Comparison of ENCODE assay signal across 20 cellular contexts in the genomic region with DNA sequence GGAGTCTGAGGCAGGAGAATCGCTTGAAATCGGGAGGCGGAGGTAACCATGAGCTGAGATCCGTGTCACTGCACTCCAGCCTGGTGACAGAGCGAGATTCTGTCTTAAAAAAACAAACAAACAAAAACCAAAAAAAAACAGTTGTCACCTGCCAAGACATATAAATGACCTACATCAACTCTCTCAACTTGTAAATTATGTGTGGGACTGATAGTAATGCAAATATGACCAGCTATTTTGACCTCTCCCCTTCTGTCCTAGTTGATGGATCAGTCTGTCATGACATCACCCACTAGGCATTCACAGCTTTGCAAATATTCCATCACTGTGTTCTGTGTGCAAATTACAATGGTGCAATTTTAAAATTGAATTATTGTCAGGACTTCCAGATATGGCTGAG.
DNase-seq lines count a peak whose midpoint lies in the region; ATAC-seq and TF ChIP-seq lines count a peak whose summit lies in the region.
"Had no signal": no experiment of that assay in that cellular context is flagged by ENCODE, and none has a peak within 500 bp of the region (broad histone marks: within the 10 kb centered on the region; RNA-seq: fewer than 3 reads in every experiment).

No MANE protein-coding gene starts in this region.

- no peaks in the 10 kb centered on the region for H3K9me3 Mint-ChIP-seq in HFFc6
- H3K9me3 Mint-ChIP-seq: CD4-positive, alpha-beta T cell had no signal

- no peak overlapping the region for H3K27ac ChIP-seq in SK-N-SH (ENCODE audit: low read depth in 2 of 2, low read length in 1 of 2)
- H3K27ac ChIP-seq: 22Rv1, A549, C4-2B had no signal

- TF ChIP-seq EP300 in SK-N-SH (IDR thresholded peaks at IDR 0.05; ENCODE audit: borderline replicate concordance in 1 of 2, low read depth in 1 of 2, low read length in 1 of 2), result no peak

- TF ChIP-seq RAD21 in SK-N-SH (IDR thresholded peaks at IDR 0.05; ENCODE audit: low read length), result no peak

- no peak overlapping the region for H3K27ac Mint-ChIP-seq in HFFc6
- H3K27ac Mint-ChIP-seq: CD4-positive, alpha-beta T cell had no signal

- no peaks in the 10 kb centered on the region for H3K4me1 ChIP-seq in SK-N-SH (ENCODE audit: control insufficient read depth in 1 of 2, insufficient read depth in 2 of 2, low read depth in 1 of 2, low read length in 1 of 2)
- H3K4me1 ChIP-seq: A549, Caco-2 had no signal

- H3K9me3 ChIP-seq in SK-N-SH, result no peaks in the 10 kb centered on the region
- H3K9me3 ChIP-seq: A549, Caco-2 had no signal

- TF ChIP-seq CTCF in SK-N-SH (IDR thresholded peaks at IDR 0.05) (no peak), fibroblast of mammary gland (conservative IDR thresholded peaks at IDR 0.05; ENCODE audit: control insufficient read depth, insufficient read depth, low read depth, low read length) (no peak), HFFc6 (IDR thresholded peaks at IDR 0.05) (no peak)

- H3K36me3 Mint-ChIP-seq in HFFc6 (ENCODE audit: low read depth), result no peaks in the 10 kb centered on the region

- H3K27me3 ChIP-seq in SK-N-SH (ENCODE audit: insufficient read depth), result no peaks in the 10 kb centered on the region

- no peak overlapping the region for H2AFZ ChIP-seq in SK-N-SH (ENCODE audit: low read depth)

- no peaks in the 10 kb centered on the region for H4K20me1 ChIP-seq in SK-N-SH (ENCODE audit: insufficient read depth)

- no peaks in the 10 kb centered on the region for H3F3A ChIP-seq in SK-N-SH (replicated peaks; ENCODE audit: insufficient read depth)

- CTCF ChIA-PET in SK-N-SH (lab: Yijun Ruan, JAX), result interaction anchor here (1.5 kb wide), 1 partner anchor 15 kb away, joined by 4 read pairs; no protein-coding TSS in a partner anchor

- H3K9ac ChIP-seq in SK-N-SH, result no peak overlapping the region

- H3K36me3 ChIP-seq in SK-N-SH (replicated peaks in 1 of 2; ENCODE audit: control insufficient read depth in 1 of 2, insufficient read depth in 2 of 2, low read length in 1 of 2), result no peaks in the 10 kb centered on the region

- H3K27me3 Mint-ChIP-seq in HFFc6 (ENCODE audit: insufficient read depth), result peaks cover 2% of the 10 kb centered on the region; the same call in 1 of the 2 replicates

- 64% methylated on average over 5 of the region's 5 CpGs for WGBS in SK-N-SH (ENCODE audit: low lambda C conversion rate)

- H3K4me3 ChIP-seq in SK-N-SH (ENCODE audit: low read depth in 2 of 2, low read length in 1 of 2), result no peak overlapping the region
- no peak overlapping the region for H3K4me3 ChIP-seq in fibroblast of mammary gland (ENCODE audit: control insufficient read depth, low read depth, low read length)
- H3K4me3 ChIP-seq: A549 had no signal

- ATAC-seq in SK-N-SH treated with all-trans-retinoic acid at 6 μM for 48 hours (no peak), GM21423 (IDR thresholded peaks at IDR 0.05; ENCODE audit: unreplicated experiment) (no peak), GM18868 (IDR thresholded peaks at IDR 0.05; ENCODE audit: unreplicated experiment) (no peak)
- ATAC-seq: A549 had no signal

- H3K4me2 ChIP-seq in SK-N-SH, result no peak overlapping the region
- H3K4me2 ChIP-seq: A549 had no signal

- H3K4me3 Mint-ChIP-seq in HFFc6, result no peak overlapping the region
- H3K4me3 Mint-ChIP-seq: CD4-positive, alpha-beta T cell had no signal

- H3K79me2 ChIP-seq in SK-N-SH (ENCODE audit: insufficient read depth), result no peaks in the 10 kb centered on the region

- POLR2A ChIA-PET in SK-N-SH (lab: Yijun Ruan, JAX), result no interaction called here

- no peaks in the 10 kb centered on the region for H3K4me1 Mint-ChIP-seq in HFFc6 (ENCODE audit: low read depth)

- DNase-seq in SK-N-SH, result no peak
- peak; percentile 15 for DNase-seq in amniotic epithelial cell (ENCODE audit: low read depth)
- peak; percentile 10 for DNase-seq in fibroblast of mammary gland (ENCODE audit: low read depth)
- no peak for DNase-seq in NCI-H2107 (lab: John Stamatoyannopoulos, UW)
- no peak for DNase-seq in HFFc6
- DNase-seq: AML-193; Caco-2; CD4-positive, alpha-beta T cell; DMS153; DMS79; GDM1; GOT3; H7; IMR-90 had no signal

- H3K9me2 ChIP-seq in SK-N-SH, result no peaks in the 10 kb centered on the region

TF ChIP-seq in SK-N-SH treated with all-trans-retinoic acid at 6 μM for 48 hours, 23 proteins besides CTCF, POLR2A, EP300 and RAD21 (continues in another document):
- TF ChIP-seq RARB (CRISPR knock-in tag; IDR thresholded peaks at IDR 0.05) (no peak), SNAI2 (CRISPR knock-in tag; IDR thresholded peaks at IDR 0.05) (no peak), ZNF565 (CRISPR knock-in tag; conservative IDR thresholded peaks at IDR 0.05; ENCODE audit: low read depth) (no peak), BACH2 (CRISPR knock-in tag; IDR thresholded peaks at IDR 0.05; ENCODE audit: borderline replicate concordance) (no peak), PPARA (CRISPR knock-in tag; IDR thresholded peaks at IDR 0.05; ENCODE audit: borderline replicate concordance) (no peak), OSR1 (CRISPR knock-in tag; IDR thresholded peaks at IDR 0.05) (no peak), ZFP3 (CRISPR knock-in tag; IDR thresholded peaks at IDR 0.05) (no peak), ARNTL (CRISPR knock-in tag; IDR thresholded peaks at IDR 0.05; ENCODE audit: borderline replicate concordance, low read depth) (no peak)
- TF ChIP-seq, protein P1, sequence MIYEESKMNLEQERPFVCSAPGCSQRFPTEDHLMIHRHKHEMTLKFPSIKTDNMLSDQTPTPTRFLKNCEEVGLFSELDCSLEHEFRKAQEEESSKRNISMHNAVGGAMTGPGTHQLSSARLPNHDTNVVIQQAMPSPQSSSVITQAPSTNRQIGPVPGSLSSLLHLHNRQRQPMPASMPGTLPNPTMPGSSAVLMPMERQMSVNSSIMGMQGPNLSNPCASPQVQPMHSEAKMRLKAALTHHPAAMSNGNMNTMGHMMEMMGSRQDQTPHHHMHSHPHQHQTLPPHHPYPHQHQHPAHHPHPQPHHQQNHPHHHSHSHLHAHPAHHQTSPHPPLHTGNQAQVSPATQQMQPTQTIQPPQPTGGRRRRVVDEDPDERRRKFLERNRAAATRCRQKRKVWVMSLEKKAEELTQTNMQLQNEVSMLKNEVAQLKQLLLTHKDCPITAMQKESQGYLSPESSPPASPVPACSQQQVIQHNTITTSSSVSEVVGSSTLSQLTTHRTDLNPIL (CRISPR knock-in tag; IDR thresholded peaks at IDR 0.05; ENCODE audit: low read depth), result 0 out of 2 replicates have a peak, but pooled peaks have one; percentile 57

TF ChIP-seq in SK-N-SH, 30 proteins besides CTCF, POLR2A, EP300 and RAD21:
- TF ChIP-seq NFIC (IDR thresholded peaks at IDR 0.05; ENCODE audit: borderline replicate concordance), result no peak
- no peak for TF ChIP-seq GABPA (IDR thresholded peaks at IDR 0.05; ENCODE audit: low read depth)
- no peak for TF ChIP-seq GATA2 (CRISPR knock-in tag; IDR thresholded peaks at IDR 0.05)
- TF ChIP-seq RCOR1 (IDR thresholded peaks at IDR 0.05; ENCODE audit: low read length), result no peak
- TF ChIP-seq, protein P2, sequence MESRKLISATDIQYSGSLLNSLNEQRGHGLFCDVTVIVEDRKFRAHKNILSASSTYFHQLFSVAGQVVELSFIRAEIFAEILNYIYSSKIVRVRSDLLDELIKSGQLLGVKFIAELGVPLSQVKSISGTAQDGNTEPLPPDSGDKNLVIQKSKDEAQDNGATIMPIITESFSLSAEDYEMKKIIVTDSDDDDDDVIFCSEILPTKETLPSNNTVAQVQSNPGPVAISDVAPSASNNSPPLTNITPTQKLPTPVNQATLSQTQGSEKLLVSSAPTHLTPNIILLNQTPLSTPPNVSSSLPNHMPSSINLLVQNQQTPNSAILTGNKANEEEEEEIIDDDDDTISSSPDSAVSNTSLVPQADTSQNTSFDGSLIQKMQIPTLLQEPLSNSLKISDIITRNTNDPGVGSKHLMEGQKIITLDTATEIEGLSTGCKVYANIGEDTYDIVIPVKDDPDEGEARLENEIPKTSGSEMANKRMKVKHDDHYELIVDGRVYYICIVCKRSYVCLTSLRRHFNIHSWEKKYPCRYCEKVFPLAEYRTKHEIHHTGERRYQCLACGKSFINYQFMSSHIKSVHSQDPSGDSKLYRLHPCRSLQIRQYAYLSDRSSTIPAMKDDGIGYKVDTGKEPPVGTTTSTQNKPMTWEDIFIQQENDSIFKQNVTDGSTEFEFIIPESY (IDR thresholded peaks at IDR 0.05; ENCODE audit: borderline replicate concordance, low read depth), result no peak
- no peak for TF ChIP-seq RFX5 (IDR thresholded peaks at IDR 0.05; ENCODE audit: low read length)
- no peak for TF ChIP-seq POLR2AphosphoS5 (IDR thresholded peaks at IDR 0.05; ENCODE audit: low read depth, low read length)
- TF ChIP-seq FOXM1 (IDR thresholded peaks at IDR 0.05; ENCODE audit: low read depth), result no peak
- no peak for TF ChIP-seq YY1 (IDR thresholded peaks at IDR 0.05; ENCODE audit: low read depth)
TF ChIP-seq in SK-N-SH: peak in this region for 0.

Comparison
In these comparisons a context has a peak if more than half of its experiments do, and no peak if none do; other contexts are left out.
1. DNase-seq: peak in amniotic epithelial cell (single experiment) and fibroblast of mammary gland (single experiment); none in SK-N-SH (single experiment), NCI-H2107 (single experiment) and HFFc6 (single experiment).